In the genomic region with DNA sequence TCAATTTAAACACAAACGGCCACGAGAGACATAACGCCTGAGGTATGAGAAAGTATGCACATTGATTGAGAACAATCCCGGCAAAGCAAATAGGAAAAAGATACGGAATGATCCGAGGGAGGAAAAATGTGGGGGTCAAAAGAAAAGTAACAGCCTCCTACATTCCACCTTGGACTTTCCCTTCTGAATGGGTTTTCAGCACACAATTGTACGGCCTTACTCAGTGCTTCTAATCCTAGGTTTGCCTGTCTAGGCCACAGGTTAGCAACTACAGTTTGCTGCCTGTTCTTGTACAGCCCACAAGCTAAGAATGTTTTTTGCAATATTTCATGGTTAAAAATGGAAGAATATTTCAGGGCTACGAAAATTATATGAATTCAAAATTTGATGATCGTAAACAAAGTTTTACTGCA, we compare ENCODE assay signal across 8 cellular contexts. TPM values are rescaled to one million over a fixed set of nuclear protein-coding genes. Genes with fewer than 3 reads are reported as not detected.
DNase-seq lines count a peak whose midpoint lies in the region; ATAC-seq and TF ChIP-seq lines count a peak whose summit lies in the region.

No MANE protein-coding gene starts in this region.

- intact Hi-C loops in IMR-90 (cut with micrococcal nuclease) = loop anchor here (2.0 to 5.0 kb wide), 2 partner anchors 25 to 45 kb away; partner anchors contain the start of gene RNF20

- no peaks in the 10 kb centered on the region for H3K36me3 ChIP-seq in IMR-90 (ENCODE audit: control insufficient read depth, insufficient read depth, low read length)
- no peaks in the 10 kb centered on the region for H3K36me3 ChIP-seq in smooth muscle cell (ENCODE audit: low read depth)

- no peak overlapping the region for H2AK9ac ChIP-seq in IMR-90 (replicated peaks; ENCODE audit: low read depth, low read length, poor library complexity)

- H4K91ac ChIP-seq in IMR-90 (ENCODE audit: insufficient read depth, low read depth, low read length) = 0 out of 2 replicates have a peak overlapping the region, but pooled peaks have one; percentile 20

- H3K79me1 ChIP-seq in IMR-90 (ENCODE audit: low read depth in 1 of 2, low read length in 2 of 2) = peaks cover 0 to 11% of the 10 kb centered on the region in 2 experiments; a peak in 1 of 4 replicates

- peak overlapping the region; percentile 51; the same call in 1 of the 2 replicates for H4K5ac ChIP-seq in IMR-90 (ENCODE audit: low read depth, low read length)

- no peak overlapping the region for H2AK5ac ChIP-seq in IMR-90 (ENCODE audit: low read depth, low read length)

- peak overlapping the region; percentile 59 for H3K14ac ChIP-seq in IMR-90 (replicated peaks; ENCODE audit: low read depth, low read length)

- dilution Hi-C loops in IMR-90 (cut with HindIII; ENCODE audit: low sequenced_read_pairs, unreplicated experiment) = no loop called here

- no peak overlapping the region; the same call in 1 of the 2 replicates for H3K56ac ChIP-seq in IMR-90 (ENCODE audit: extremely low read depth, insufficient read depth, low read length)

- H3K4me1 ChIP-seq in IMR-90 (ENCODE audit: control insufficient read depth, insufficient read depth, low read length) (peaks cover 1% of the 10 kb centered on the region; the same call in 1 of the 2 replicates), smooth muscle cell (ENCODE audit: low read depth) (no peaks in the 10 kb centered on the region)

- in situ Hi-C loops in IMR-90 (cut with MboI; ENCODE audit: low sequenced_read_pairs) (no loop called here), astrocyte of the spinal cord (cut with HindIII; ENCODE audit: low sequenced_read_pairs) (no loop called here)

- H3F3A ChIP-seq in smooth muscle cell (ENCODE audit: low read depth) = no peaks in the 10 kb centered on the region

- TF ChIP-seq CTCF in IMR-90 (conservative IDR thresholded peaks at IDR 0.05; ENCODE audit: low read depth, low read length) = no peak
- no peak for TF ChIP-seq CTCF in astrocyte of the spinal cord (IDR thresholded peaks at IDR 0.05; ENCODE audit: low read depth, low read length)
- TF ChIP-seq CTCF in smooth muscle cell (IDR thresholded peaks at IDR 0.05; ENCODE audit: borderline replicate concordance, insufficient read depth, poor library complexity, severe bottlenecking) = no peak

- H3K9me1 ChIP-seq in IMR-90 (ENCODE audit: insufficient read depth, low read length) = no peaks in the 10 kb centered on the region

- H2BK120ac ChIP-seq in IMR-90 (ENCODE audit: low read depth, low read length) = peak overlapping the region; percentile 92

- H3K18ac ChIP-seq in IMR-90 (ENCODE audit: low read depth, low read length) = peak overlapping the region; percentile 7; the same call in 1 of the 2 replicates

- H3K9me3 ChIP-seq in IMR-90 (ENCODE audit: control insufficient read depth, insufficient read depth, low read length) (no peaks in the 10 kb centered on the region; the same call in 1 of the 2 replicates), smooth muscle cell (replicated peaks; ENCODE audit: low read depth) (no peaks in the 10 kb centered on the region)

- DNase-seq in IMR-90 (no peak), astrocyte of the spinal cord (ENCODE audit: low read depth, low spot score) (no peak), kidney glomerular epithelial cell (lab: John Stamatoyannopoulos, UW) (peak; percentile 81), smooth muscle cell (lab: John Stamatoyannopoulos, UW; ENCODE audit: unreplicated experiment) (no peak), NCI-H1930 (lab: John Stamatoyannopoulos, UW) (no peak), T-helper 2 cell (no peak), GM19238 (ENCODE audit: insufficient read length, low spot score) (no peak)

- no peak overlapping the region; the same call in 1 of the 2 replicates for H3K9ac ChIP-seq in IMR-90 (ENCODE audit: low read depth, low read length)
- no peak overlapping the region for H3K9ac ChIP-seq in smooth muscle cell (ENCODE audit: low read depth)

- H2BK5ac ChIP-seq in IMR-90 (ENCODE audit: low read depth, low read length, poor library complexity, severe bottlenecking) = no peak overlapping the region

- H2AFZ ChIP-seq in IMR-90 (replicated peaks; ENCODE audit: low read length, poor library complexity) = peak overlapping the region; percentile 95
- peak overlapping the region; percentile 67 for H2AFZ ChIP-seq in smooth muscle cell (ENCODE audit: low read depth)

- no peaks in the 10 kb centered on the region for H4K20me1 ChIP-seq in IMR-90 (ENCODE audit: insufficient read depth, low read length)
- H4K20me1 ChIP-seq in smooth muscle cell (ENCODE audit: low read depth) = no peaks in the 10 kb centered on the region

- TF ChIP-seq POLR2A in IMR-90 (IDR thresholded peaks at IDR 0.05; ENCODE audit: low read depth, low read length) = no peak

- H3K4me3 ChIP-seq in IMR-90 (ENCODE audit: insufficient read depth, low read depth, low read length) (peak overlapping the region; percentile 80), astrocyte of the spinal cord (ENCODE audit: low read depth, low read length) (peak overlapping the region; percentile 58), smooth muscle cell (peak overlapping the region; percentile 63)

- POLR2A ChIA-PET in IMR-90 (lab: Charles Lee; ENCODE audit: unreplicated experiment) = no interaction called here

- peak overlapping the region; percentile 94; the same call in 1 of the 2 replicates for H3K4ac ChIP-seq in IMR-90 (ENCODE audit: low read depth, low read length)

- peak overlapping the region; percentile 74 for H3K23ac ChIP-seq in IMR-90 (ENCODE audit: low read depth, low read length)

- CTCF ChIA-PET in IMR-90 (lab: Yijun Ruan, JAX) = interaction anchor here (0.8 to 2.4 kb wide), 5 partner anchors 8 to 60 kb away, joined by 3 to 9 read pairs (median 6); no protein-coding TSS in a partner anchor

- no peaks in the 10 kb centered on the region for H3K79me2 ChIP-seq in smooth muscle cell (ENCODE audit: low read depth)

- H3K27ac ChIP-seq in IMR-90 (ENCODE audit: insufficient read depth, low read length) (no peak overlapping the region), smooth muscle cell (ENCODE audit: low read depth) (no peak overlapping the region)

- H4K8ac ChIP-seq in IMR-90 (ENCODE audit: low read depth in 2 of 2, low read length in 2 of 2) = peak overlapping the region; percentile 85 to 97

- H3K27me3 ChIP-seq in IMR-90 (ENCODE audit: control insufficient read depth, insufficient read depth, low read length) (no peaks in the 10 kb centered on the region), smooth muscle cell (ENCODE audit: low read depth) (peaks cover 39% of the 10 kb centered on the region)

- no CpG with 5 or more reads among the region's 9 CpGs for WGBS in IMR-90 (ENCODE audit: extremely low coverage in 2 of 2, insufficient read length in 1 of 2), 2 experiments
- 67% methylated on average over 9 of the region's 9 CpGs for WGBS in smooth muscle cell (ENCODE audit: low lambda C conversion rate)

- ATAC-seq in IMR-90 (ENCODE audit: low read depth) (no peak), HG03039 (IDR thresholded peaks at IDR 0.05; ENCODE audit: unreplicated experiment) (no peak)

- H3K4me2 ChIP-seq in IMR-90 (ENCODE audit: low read depth, low read length) (peak overlapping the region; percentile 97; the same call in 1 of the 2 replicates), smooth muscle cell (peak overlapping the region; percentile 96)

- peak overlapping the region; percentile 37; the same call in 1 of the 2 replicates for H2BK20ac ChIP-seq in IMR-90 (ENCODE audit: low read depth, low read length)

- no peak for TF ChIP-seq RAD21 in IMR-90 (IDR thresholded peaks at IDR 0.05; ENCODE audit: low read length)

- H2BK15ac ChIP-seq in IMR-90 (ENCODE audit: low read depth, low read length) = peak overlapping the region; percentile 53; the same call in 2 of the 3 replicates

- no TSS peak for BruUV-seq in IMR-90 (replicated peaks; lab: Mats Ljungman, UMichigan)

TF ChIP-seq in IMR-90, 13 proteins besides CTCF, POLR2A, EP300 and RAD21:
- TF ChIP-seq CHD1 (IDR thresholded peaks at IDR 0.05; ENCODE audit: low read depth, low read length) = no peak
- TF ChIP-seq, protein P1, sequence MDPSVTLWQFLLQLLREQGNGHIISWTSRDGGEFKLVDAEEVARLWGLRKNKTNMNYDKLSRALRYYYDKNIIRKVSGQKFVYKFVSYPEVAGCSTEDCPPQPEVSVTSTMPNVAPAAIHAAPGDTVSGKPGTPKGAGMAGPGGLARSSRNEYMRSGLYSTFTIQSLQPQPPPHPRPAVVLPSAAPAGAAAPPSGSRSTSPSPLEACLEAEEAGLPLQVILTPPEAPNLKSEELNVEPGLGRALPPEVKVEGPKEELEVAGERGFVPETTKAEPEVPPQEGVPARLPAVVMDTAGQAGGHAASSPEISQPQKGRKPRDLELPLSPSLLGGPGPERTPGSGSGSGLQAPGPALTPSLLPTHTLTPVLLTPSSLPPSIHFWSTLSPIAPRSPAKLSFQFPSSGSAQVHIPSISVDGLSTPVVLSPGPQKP (IDR thresholded peaks at IDR 0.05; ENCODE audit: borderline replicate concordance, low read depth, low read length) = no peak
- no peak for TF ChIP-seq CEBPB (IDR thresholded peaks at IDR 0.05; ENCODE audit: low read depth, low read length)
- TF ChIP-seq MXI1 (IDR thresholded peaks at IDR 0.05; ENCODE audit: borderline replicate concordance, low read depth, low read length) = no peak
- TF ChIP-seq NFE2L2 (IDR thresholded peaks at IDR 0.05; ENCODE audit: low read depth, low read length) = no peak
- TF ChIP-seq SMC3 (IDR thresholded peaks at IDR 0.05; ENCODE audit: low read depth, low read length) = no peak
- TF ChIP-seq BHLHE40 (IDR thresholded peaks at IDR 0.05; ENCODE audit: low read depth, low read length) = no peak

RNA-seq across cellular contexts. Expression of gene RNF20, which starts 46.2 kb away (rescaled TPM):
- 21.3 and 30.8 TPM in 2 replicates for total RNA-seq in IMR-90 (2012; rRNA removed)
- polyA plus RNA-seq in IMR-90 (2012; rRNA removed) = 10.1 and 13.7 TPM in 2 replicates
- 2.0 and 4.0 TPM in 2 replicates for polyA plus RNA-seq in IMR-90 (2012; cell fraction: cytosol; rRNA removed)
- polyA plus RNA-seq in IMR-90 (2012; cell fraction: nucleus; rRNA removed; ENCODE audit: low replicate concordance) = 1.3 and 8.6 TPM in 2 replicates
- total RNA-seq in smooth muscle cell = 18.0 and 19.2 TPM in 2 replicates
- 12.8 and 18.6 TPM in 2 replicates for polyA plus RNA-seq in smooth muscle cell

RNA-seq across cellular contexts. Expression of gene ALDOB, which starts 51.9 kb away (rescaled TPM):
- not detected in 2 replicates for total RNA-seq in IMR-90 (2012; rRNA removed)
- polyA plus RNA-seq in IMR-90 (2012; rRNA removed) = not detected in 2 replicates
- not detected in 2 replicates for polyA plus RNA-seq in IMR-90 (2012; cell fraction: cytosol; rRNA removed)
- not detected in 2 replicates for polyA plus RNA-seq in IMR-90 (2012; cell fraction: nucleus; rRNA removed; ENCODE audit: low replicate concordance)
- total RNA-seq in smooth muscle cell = not detected in 2 replicates
- polyA plus RNA-seq in smooth muscle cell = not detected in 2 replicates
